Comparison of ENCODE assay signal across 1 cellular context in genomic region chrX:154378799-154379568, GRCh38.
TF ChIP-seq lines count a peak whose summit lies in the region.

TSS of gene EMD (plus strand) at chrX:154379295. CDS start at chrX:154379485, 190 bp downstream.

TF ChIP-seq in SK-N-SH, 30 proteins besides CTCF, POLR2A, EP300 and RAD21 (continued from another document):
- no peak for TF ChIP-seq REST (IDR thresholded peaks at IDR 0.05; ENCODE audit: low read depth, low read length)
